ENCODE assay signal across 2 cellular contexts in the genomic region with DNA sequence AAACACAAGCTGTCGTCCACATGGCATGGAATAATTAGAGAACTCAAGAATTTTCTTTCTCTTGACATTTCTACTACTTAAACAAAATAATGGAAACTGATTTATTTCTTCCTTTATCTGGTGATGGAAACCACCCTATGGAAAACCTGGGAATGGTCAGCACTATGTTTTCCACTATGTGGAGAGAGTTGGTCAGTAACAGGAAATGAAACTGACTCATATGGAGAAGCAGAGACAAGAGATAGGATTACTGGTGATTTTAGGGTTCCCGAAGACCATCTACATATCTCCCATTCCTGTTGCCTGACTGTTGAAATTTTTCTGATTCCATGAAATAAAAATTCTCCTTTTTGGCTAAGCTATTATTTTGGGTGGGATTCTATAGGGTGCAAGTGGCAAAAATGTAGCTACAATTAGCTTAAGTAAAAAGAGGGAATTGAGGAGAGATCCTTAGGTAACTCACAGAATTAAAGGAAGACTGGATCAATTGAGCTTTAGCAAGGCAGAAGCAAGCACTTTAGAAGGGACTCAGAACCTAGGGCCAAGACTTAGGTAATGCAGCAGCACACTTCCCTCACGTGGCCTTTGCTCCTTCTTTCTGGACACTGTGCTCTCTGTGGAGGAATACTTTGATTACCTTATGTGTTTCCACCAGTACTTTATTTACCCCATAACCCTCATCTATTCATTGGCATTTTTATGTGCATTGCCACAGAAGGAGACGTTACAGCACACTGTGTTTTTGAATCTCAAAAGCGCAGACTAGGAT.
TF ChIP-seq lines count a peak whose summit lies in the region.

No MANE protein-coding gene starts in this region.

TF ChIP-seq in GM23338, 12 proteins besides CTCF, POLR2A, EP300 and RAD21 (continued from another document):
- TF ChIP-seq POLR2AphosphoS5 (IDR thresholded peaks at IDR 0.05; ENCODE audit: low read depth) (no peak), CREB1 (CRISPR knock-in tag; IDR thresholded peaks at IDR 0.05; ENCODE audit: low read depth) (no peak)
- TF ChIP-seq, protein P1, sequence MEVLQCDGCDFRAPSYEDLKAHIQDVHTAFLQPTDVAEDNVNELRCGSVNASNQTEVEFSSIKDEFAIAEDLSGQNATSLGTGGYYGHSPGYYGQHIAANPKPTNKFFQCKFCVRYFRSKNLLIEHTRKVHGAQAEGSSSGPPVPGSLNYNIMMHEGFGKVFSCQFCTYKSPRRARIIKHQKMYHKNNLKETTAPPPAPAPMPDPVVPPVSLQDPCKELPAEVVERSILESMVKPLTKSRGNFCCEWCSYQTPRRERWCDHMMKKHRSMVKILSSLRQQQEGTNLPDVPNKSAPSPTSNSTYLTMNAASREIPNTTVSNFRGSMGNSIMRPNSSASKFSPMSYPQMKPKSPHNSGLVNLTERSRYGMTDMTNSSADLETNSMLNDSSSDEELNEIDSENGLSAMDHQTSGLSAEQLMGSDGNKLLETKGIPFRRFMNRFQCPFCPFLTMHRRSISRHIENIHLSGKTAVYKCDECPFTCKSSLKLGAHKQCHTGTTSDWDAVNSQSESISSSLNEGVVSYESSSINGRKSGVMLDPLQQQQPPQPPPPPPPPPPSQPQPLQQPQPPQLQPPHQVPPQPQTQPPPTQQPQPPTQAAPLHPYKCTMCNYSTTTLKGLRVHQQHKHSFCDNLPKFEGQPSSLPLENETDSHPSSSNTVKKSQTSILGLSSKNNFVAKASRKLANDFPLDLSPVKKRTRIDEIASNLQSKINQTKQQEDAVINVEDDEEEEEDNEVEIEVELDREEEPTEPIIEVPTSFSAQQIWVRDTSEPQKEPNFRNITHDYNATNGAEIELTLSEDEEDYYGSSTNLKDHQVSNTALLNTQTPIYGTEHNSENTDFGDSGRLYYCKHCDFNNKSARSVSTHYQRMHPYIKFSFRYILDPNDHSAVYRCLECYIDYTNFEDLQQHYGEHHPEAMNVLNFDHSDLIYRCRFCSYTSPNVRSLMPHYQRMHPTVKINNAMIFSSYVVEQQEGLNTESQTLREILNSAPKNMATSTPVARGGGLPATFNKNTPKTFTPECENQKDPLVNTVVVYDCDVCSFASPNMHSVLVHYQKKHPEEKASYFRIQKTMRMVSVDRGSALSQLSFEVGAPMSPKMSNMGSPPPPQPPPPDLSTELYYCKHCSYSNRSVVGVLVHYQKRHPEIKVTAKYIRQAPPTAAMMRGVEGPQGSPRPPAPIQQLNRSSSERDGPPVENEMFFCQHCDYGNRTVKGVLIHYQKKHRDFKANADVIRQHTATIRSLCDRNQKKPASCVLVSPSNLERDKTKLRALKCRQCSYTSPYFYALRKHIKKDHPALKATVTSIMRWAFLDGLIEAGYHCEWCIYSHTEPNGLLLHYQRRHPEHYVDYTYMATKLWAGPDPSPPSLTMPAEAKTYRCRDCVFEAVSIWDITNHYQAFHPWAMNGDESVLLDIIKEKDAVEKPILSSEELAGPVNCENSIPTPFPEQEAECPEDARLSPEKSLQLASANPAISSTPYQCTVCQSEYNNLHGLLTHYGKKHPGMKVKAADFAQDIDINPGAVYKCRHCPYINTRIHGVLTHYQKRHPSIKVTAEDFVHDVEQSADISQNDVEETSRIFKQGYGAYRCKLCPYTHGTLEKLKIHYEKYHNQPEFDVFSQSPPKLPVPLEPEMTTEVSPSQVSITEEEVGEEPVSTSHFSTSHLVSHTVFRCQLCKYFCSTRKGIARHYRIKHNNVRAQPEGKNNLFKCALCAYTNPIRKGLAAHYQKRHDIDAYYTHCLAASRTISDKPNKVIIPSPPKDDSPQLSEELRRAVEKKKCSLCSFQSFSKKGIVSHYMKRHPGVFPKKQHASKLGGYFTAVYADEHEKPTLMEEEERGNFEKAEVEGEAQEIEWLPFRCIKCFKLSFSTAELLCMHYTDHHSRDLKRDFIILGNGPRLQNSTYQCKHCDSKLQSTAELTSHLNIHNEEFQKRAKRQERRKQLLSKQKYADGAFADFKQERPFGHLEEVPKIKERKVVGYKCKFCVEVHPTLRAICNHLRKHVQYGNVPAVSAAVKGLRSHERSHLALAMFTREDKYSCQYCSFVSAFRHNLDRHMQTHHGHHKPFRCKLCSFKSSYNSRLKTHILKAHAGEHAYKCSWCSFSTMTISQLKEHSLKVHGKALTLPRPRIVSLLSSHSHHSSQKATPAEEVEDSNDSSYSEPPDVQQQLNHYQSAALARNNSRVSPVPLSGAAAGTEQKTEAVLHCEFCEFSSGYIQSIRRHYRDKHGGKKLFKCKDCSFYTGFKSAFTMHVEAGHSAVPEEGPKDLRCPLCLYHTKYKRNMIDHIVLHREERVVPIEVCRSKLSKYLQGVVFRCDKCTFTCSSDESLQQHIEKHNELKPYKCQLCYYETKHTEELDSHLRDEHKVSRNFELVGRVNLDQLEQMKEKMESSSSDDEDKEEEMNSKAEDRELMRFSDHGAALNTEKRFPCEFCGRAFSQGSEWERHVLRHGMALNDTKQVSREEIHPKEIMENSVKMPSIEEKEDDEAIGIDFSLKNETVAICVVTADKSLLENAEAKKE (CRISPR knock-in tag; IDR thresholded peaks at IDR 0.05), result no peak
- TF ChIP-seq, protein P2, sequence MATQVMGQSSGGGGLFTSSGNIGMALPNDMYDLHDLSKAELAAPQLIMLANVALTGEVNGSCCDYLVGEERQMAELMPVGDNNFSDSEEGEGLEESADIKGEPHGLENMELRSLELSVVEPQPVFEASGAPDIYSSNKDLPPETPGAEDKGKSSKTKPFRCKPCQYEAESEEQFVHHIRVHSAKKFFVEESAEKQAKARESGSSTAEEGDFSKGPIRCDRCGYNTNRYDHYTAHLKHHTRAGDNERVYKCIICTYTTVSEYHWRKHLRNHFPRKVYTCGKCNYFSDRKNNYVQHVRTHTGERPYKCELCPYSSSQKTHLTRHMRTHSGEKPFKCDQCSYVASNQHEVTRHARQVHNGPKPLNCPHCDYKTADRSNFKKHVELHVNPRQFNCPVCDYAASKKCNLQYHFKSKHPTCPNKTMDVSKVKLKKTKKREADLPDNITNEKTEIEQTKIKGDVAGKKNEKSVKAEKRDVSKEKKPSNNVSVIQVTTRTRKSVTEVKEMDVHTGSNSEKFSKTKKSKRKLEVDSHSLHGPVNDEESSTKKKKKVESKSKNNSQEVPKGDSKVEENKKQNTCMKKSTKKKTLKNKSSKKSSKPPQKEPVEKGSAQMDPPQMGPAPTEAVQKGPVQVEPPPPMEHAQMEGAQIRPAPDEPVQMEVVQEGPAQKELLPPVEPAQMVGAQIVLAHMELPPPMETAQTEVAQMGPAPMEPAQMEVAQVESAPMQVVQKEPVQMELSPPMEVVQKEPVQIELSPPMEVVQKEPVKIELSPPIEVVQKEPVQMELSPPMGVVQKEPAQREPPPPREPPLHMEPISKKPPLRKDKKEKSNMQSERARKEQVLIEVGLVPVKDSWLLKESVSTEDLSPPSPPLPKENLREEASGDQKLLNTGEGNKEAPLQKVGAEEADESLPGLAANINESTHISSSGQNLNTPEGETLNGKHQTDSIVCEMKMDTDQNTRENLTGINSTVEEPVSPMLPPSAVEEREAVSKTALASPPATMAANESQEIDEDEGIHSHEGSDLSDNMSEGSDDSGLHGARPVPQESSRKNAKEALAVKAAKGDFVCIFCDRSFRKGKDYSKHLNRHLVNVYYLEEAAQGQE (IDR thresholded peaks at IDR 0.05; ENCODE audit: unreplicated experiment), result no peak

TF ChIP-seq in SK-N-SH treated with all-trans-retinoic acid at 6 μM for 48 hours, 23 proteins besides CTCF, POLR2A, EP300 and RAD21 (continued from another document):
- TF ChIP-seq PATZ1 (CRISPR knock-in tag; IDR thresholded peaks at IDR 0.05; ENCODE audit: borderline replicate concordance), result 0 out of 2 replicates have a peak, but pooled peaks have one; percentile 32
TF ChIP-seq in SK-N-SH treated with all-trans-retinoic acid at 6 μM for 48 hours: peak in this region for 1.
